21 cellular contexts compared by ENCODE assay signal in genomic region chr11:69496202-69496557, GRCh38. TPM values are rescaled to one million over a fixed set of nuclear protein-coding genes. Genes with fewer than 3 reads are reported as not detected.
DNase-seq lines count a peak whose midpoint lies in the region; ATAC-seq, FAIRE-seq and TF ChIP-seq lines count a peak whose summit lies in the region.
"Had no signal": no experiment of that assay in that cellular context is flagged by ENCODE, and none has a peak within 500 bp of the region (broad histone marks: within the 10 kb centered on the region; RNA-seq: fewer than 3 reads in every experiment).

No MANE protein-coding gene starts in this region.

- H3K27ac ChIP-seq in SJCRH30 = peak overlapping the region; percentile 81
- no peak overlapping the region for H3K27ac ChIP-seq in neural progenitor cell
- peak overlapping the region in 3 of 4 donors; percentile 63 to 79 (median 76) for H3K27ac ChIP-seq in upper lobe of left lung
- H3K27ac ChIP-seq: BLaER1, right lobe of liver had no signal

- no peaks in the 10 kb centered on the region for H3K36me3 Mint-ChIP-seq in neural progenitor cell
- H3K36me3 Mint-ChIP-seq: memory B cell had no signal

- intact Hi-C loops in Right ventricle myocardium superior (cut with DNase I) = no loop called here

- TF ChIP-seq POLR2A in upper lobe of left lung (IDR thresholded peaks at IDR 0.05) = no peak
- no peak for TF ChIP-seq POLR2A in H54 (IDR thresholded peaks at IDR 0.05; ENCODE audit: low read depth, low read length)

- H3K27me3 Mint-ChIP-seq in neural progenitor cell (ENCODE audit: insufficient read depth, low read depth) = peaks cover 18% of the 10 kb centered on the region

- ATAC-seq in Right ventricle myocardium superior (ENCODE audit: poor library complexity) = no peak
- no peak for ATAC-seq in upper lobe of left lung (ENCODE audit: low FRiP score in 2 of 2)

- H3K27me3 ChIP-seq in SJCRH30 = no peaks in the 10 kb centered on the region
- H3K27me3 ChIP-seq in neural progenitor cell = no peaks in the 10 kb centered on the region
- no peaks in the 10 kb centered on the region for H3K27me3 ChIP-seq in upper lobe of left lung
- H3K27me3 ChIP-seq: BLaER1, right lobe of liver, tibial artery had no signal

- no peak overlapping the region for H2AFZ ChIP-seq in neural progenitor cell (replicated peaks)

- H3K4me3 Mint-ChIP-seq in neural progenitor cell = no peak overlapping the region
- H3K4me3 Mint-ChIP-seq: dendritic cell treated with granulocyte-macrophage colony-stimulating factor and Interleukin-4, amounts not matched to agents 40 ng/mL and 50 ng/mL, for 4 days; memory B cell; nephron progenitor cell had no signal

- H4K20me1 ChIP-seq in neural progenitor cell (ENCODE audit: low read depth) = no peaks in the 10 kb centered on the region
- H4K20me1 ChIP-seq: BLaER1 had no signal

- no peaks in the 10 kb centered on the region for H3K79me2 ChIP-seq in neural progenitor cell (ENCODE audit: low read depth)

- TF ChIP-seq EP300 in upper lobe of left lung (IDR thresholded peaks at IDR 0.05) = no peak

- WGBS in upper lobe of left lung, 2 donors = 83 to 86% methylated on average over 10 of the region's 10 CpGs

- peaks cover 35% of the 10 kb centered on the region for H3K4me1 Mint-ChIP-seq in neural progenitor cell

- H3K36me3 ChIP-seq in SJCRH30 (no peaks in the 10 kb centered on the region), neural progenitor cell (no peaks in the 10 kb centered on the region), upper lobe of left lung (no peaks in the 10 kb centered on the region)
- H3K36me3 ChIP-seq: BLaER1, right lobe of liver, tibial artery had no signal

- H3K9me3 ChIP-seq in SJCRH30 (replicated peaks) (no peaks in the 10 kb centered on the region), neural progenitor cell (ENCODE audit: low read depth) (no peaks in the 10 kb centered on the region), upper lobe of left lung (no peaks in the 10 kb centered on the region)
- H3K9me3 ChIP-seq: BLaER1, right lobe of liver, tibial artery had no signal

- H3K9ac ChIP-seq in neural progenitor cell = no peak overlapping the region
- H3K9ac ChIP-seq: BLaER1 had no signal

- H3K4me1 ChIP-seq in SJCRH30 (peaks cover 23% of the 10 kb centered on the region), neural progenitor cell (peaks cover 4% of the 10 kb centered on the region), upper lobe of left lung (peaks cover 28 to 44% (median 37%) of the 10 kb centered on the region in 4 donors)

- TF ChIP-seq CTCF in neural progenitor cell (IDR thresholded peaks at IDR 0.05) (no peak), upper lobe of left lung (IDR thresholded peaks at IDR 0.05) (no peak)

- no peak for FAIRE-seq in H54 (lab: Jason Lieb, UNC)

- H3K27ac Mint-ChIP-seq in neural progenitor cell = peak overlapping the region; percentile 90
- H3K27ac Mint-ChIP-seq: dendritic cell treated with granulocyte-macrophage colony-stimulating factor and Interleukin-4, amounts not matched to agents 40 ng/mL and 50 ng/mL, for 4 days; memory B cell; nephron progenitor cell had no signal

- no peaks in the 10 kb centered on the region for H3F3A ChIP-seq in neural progenitor cell (ENCODE audit: low read depth)

- DNase-seq in SJCRH30 = no peak
- DNase-seq in Right ventricle myocardium superior = peak; percentile 33
- DNase-seq in neural progenitor cell (ENCODE audit: low spot score) = no peak
- peak in 1 of 2 donors; percentile 39 for DNase-seq in upper lobe of left lung
- DNase-seq in inferior parietal cortex (ENCODE audit: extremely low spot score) = no peak
- no peak for DNase-seq in H54 (ENCODE audit: insufficient read length, low spot score)
- DNase-seq in stimulated activated CD4-positive, alpha-beta T cell treated with anti-CD3 and anti-CD28 coated beads, Interleukin-2, amount 100 ng/mL, for 48 hours = no peak
- no peak for DNase-seq in COR-L47 (lab: John Stamatoyannopoulos, UW)
- DNase-seq: activated CD4-positive, alpha-beta T cell treated with anti-CD3 and anti-CD28 coated beads for 48 hours; DMS 273 treated with DMSO at 0.1 percent for 48 hours; erythroblast; glutamatergic neuron; Karpas-422; NCI-H1105; NCI-H526 treated with DMSO at 0.1 percent for 48 hours; nephron progenitor cell; tibial artery had no signal

- no peaks in the 10 kb centered on the region for H3K9me3 Mint-ChIP-seq in neural progenitor cell
- H3K9me3 Mint-ChIP-seq: dendritic cell treated with granulocyte-macrophage colony-stimulating factor and Interleukin-4, amounts not matched to agents 40 ng/mL and 50 ng/mL, for 4 days; memory B cell; nephron progenitor cell had no signal

- no peak overlapping the region for H3K4me2 ChIP-seq in neural progenitor cell
- H3K4me2 ChIP-seq: BLaER1 had no signal

- H3K4me3 ChIP-seq in SJCRH30 (no peak overlapping the region), neural progenitor cell (no peak overlapping the region), upper lobe of left lung (no peak overlapping the region)
- H3K4me3 ChIP-seq: BLaER1, right lobe of liver had no signal

RNA-seq across cellular contexts. Expression of gene LINC01488, which starts 14.7 kb away (rescaled TPM):
- total RNA-seq in SJCRH30 (2014; rRNA removed; shearing (Covaris generic)) = not detected in 2 replicates
- total RNA-seq in Right ventricle myocardium superior (0.22 TPM), neural progenitor cell (ENCODE audit: low replicate concordance) (0.09 TPM in 1 of 2 replicates, not detected in the other), upper lobe of left lung (not detected)
